8 cellular contexts compared by ENCODE assay signal in genomic region chr18:50268022-50268747, GRCh38. TPM values are rescaled to one million over a fixed set of nuclear protein-coding genes. Genes with fewer than 3 reads are reported as not detected.
DNase-seq lines count a peak whose midpoint lies in the region; ATAC-seq and TF ChIP-seq lines count a peak whose summit lies in the region.

No MANE protein-coding gene starts in this region.

- no peaks in the 10 kb centered on the region for H3K4me1 ChIP-seq in ES-I3 (ENCODE audit: insufficient read depth, low read length)
- peaks cover 12% of the 10 kb centered on the region for H3K4me1 ChIP-seq in Loucy (ENCODE audit: insufficient read depth, low read length, poor library complexity, severe bottlenecking)
- peaks cover 33 to 49% of the 10 kb centered on the region in 2 experiments for H3K4me1 ChIP-seq in neutrophil (ENCODE audit: control insufficient read depth in 1 of 2, insufficient read depth in 1 of 2, low read depth in 1 of 2, low read length in 1 of 2)
- H3K4me1 ChIP-seq in subcutaneous abdominal adipose tissue (ENCODE audit: control insufficient read depth in 5 of 5, insufficient read depth in 5 of 5, low read length in 5 of 5): peaks cover 6 to 31% (median 20%) of the 10 kb centered on the region in 5 donors

- peak overlapping the region; percentile 48 for H3K4me3 Mint-ChIP-seq in activated T-helper 1 cell treated with anti-CD3 and anti-CD28 coated beads, Interleukin-12 subunit alpha, Interleukin-12 subunit beta, Interleukin-2, Interleukin-4 antibody, amounts not matched to agents 30 ng/mL and 10 ng/mL and 1 ng/mL, durations not matched to agents 14 hours and 24 hours and 36 hours

- H3K9me3 Mint-ChIP-seq in activated T-helper 1 cell treated with anti-CD3 and anti-CD28 coated beads, Interleukin-12 subunit alpha, Interleukin-12 subunit beta, Interleukin-2, Interleukin-4 antibody, amounts not matched to agents 30 ng/mL and 10 ng/mL and 1 ng/mL, durations not matched to agents 14 hours and 24 hours and 36 hours: no peaks in the 10 kb centered on the region

- H3F3A ChIP-seq in Loucy (ENCODE audit: low read depth): no peaks in the 10 kb centered on the region

- H3K27ac ChIP-seq in neutrophil (peak overlapping the region; percentile 51), subcutaneous abdominal adipose tissue (ENCODE audit: low read depth, low read length) (peak overlapping the region; percentile 80)

- peak overlapping the region; percentile 49; the same call in 1 of the 2 replicates for H3K9ac ChIP-seq in ES-I3 (ENCODE audit: low read depth, low read length)
- H3K9ac ChIP-seq in Loucy (ENCODE audit: low read depth, low read length, poor library complexity, severe bottlenecking): no peak overlapping the region
- peak overlapping the region in 4 of 5 donors; percentile 58 to 83 (median 76) for H3K9ac ChIP-seq in subcutaneous abdominal adipose tissue (ENCODE audit: low read length in 5 of 5)

- intact Hi-C loops in activated T-helper 1 cell treated with anti-CD3 and anti-CD28 coated beads, Interleukin-12 subunit alpha, Interleukin-12 subunit beta, Interleukin-2, Interleukin-4 antibody, amounts not matched to agents 30 ng/mL and 10 ng/mL and 1 ng/mL, durations not matched to agents 14 hours and 24 hours and 36 hours (cut with micrococcal nuclease): loop anchor here (1.0 to 5.0 kb wide), 5 partner anchors 50 to 776 kb away; partner anchors contain the start of genes ACAA2 and RPL17

- H3K27ac Mint-ChIP-seq in activated T-helper 1 cell treated with anti-CD3 and anti-CD28 coated beads, Interleukin-12 subunit alpha, Interleukin-12 subunit beta, Interleukin-2, Interleukin-4 antibody, amounts not matched to agents 30 ng/mL and 10 ng/mL and 1 ng/mL, durations not matched to agents 14 hours and 24 hours and 36 hours: no peak overlapping the region

- no peaks in the 10 kb centered on the region for H3K79me2 ChIP-seq in Loucy (ENCODE audit: insufficient read depth, low read length)

- no peak overlapping the region for H3K4me2 ChIP-seq in Loucy (ENCODE audit: low read depth, low read length, poor library complexity, severe bottlenecking)

- no peaks in the 10 kb centered on the region for H4K20me1 ChIP-seq in Loucy (ENCODE audit: insufficient read depth, low read length, poor library complexity, severe bottlenecking)

- peaks cover 3% of the 10 kb centered on the region for H3K27me3 Mint-ChIP-seq in activated T-helper 1 cell treated with anti-CD3 and anti-CD28 coated beads, Interleukin-12 subunit alpha, Interleukin-12 subunit beta, Interleukin-2, Interleukin-4 antibody, amounts not matched to agents 30 ng/mL and 10 ng/mL and 1 ng/mL, durations not matched to agents 14 hours and 24 hours and 36 hours (ENCODE audit: insufficient read depth)

- peak; percentile 75 for ATAC-seq in GM21576 (IDR thresholded peaks at IDR 0.05; ENCODE audit: unreplicated experiment)

- H3K36me3 ChIP-seq in ES-I3 (ENCODE audit: insufficient read depth, low read length) (peaks cover 15% of the 10 kb centered on the region), Loucy (ENCODE audit: insufficient read depth, low read length) (peaks cover 36% of the 10 kb centered on the region; the same call in 1 of the 2 replicates), neutrophil (peaks cover 44% of the 10 kb centered on the region), subcutaneous abdominal adipose tissue (ENCODE audit: control insufficient read depth in 5 of 5, insufficient read depth in 5 of 5, low read length in 5 of 5) (peaks cover 10 to 43% (median 41%) of the 10 kb centered on the region in 5 donors)

- H3K9me2 ChIP-seq in Loucy (replicated peaks; ENCODE audit: low read depth, low read length): no peaks in the 10 kb centered on the region

- DNase-seq in activated T-helper 1 cell treated with anti-CD3 and anti-CD28 coated beads, Interleukin-12 subunit alpha, Interleukin-12 subunit beta, Interleukin-2, Interleukin-4 antibody, amounts not matched to agents 30 ng/mL and 10 ng/mL and 1 ng/mL, durations not matched to agents 14 hours and 24 hours and 36 hours (ENCODE audit: low spot score): peak; percentile 72
- DNase-seq in fibroblast of the aortic adventitia (ENCODE audit: low read depth) (peak; percentile 48), amniotic stem cell (lab: John Stamatoyannopoulos, UW) (no peak)

- H3K36me3 Mint-ChIP-seq in activated T-helper 1 cell treated with anti-CD3 and anti-CD28 coated beads, Interleukin-12 subunit alpha, Interleukin-12 subunit beta, Interleukin-2, Interleukin-4 antibody, amounts not matched to agents 30 ng/mL and 10 ng/mL and 1 ng/mL, durations not matched to agents 14 hours and 24 hours and 36 hours (ENCODE audit: low read depth): peaks cover 31% of the 10 kb centered on the region

- H3K9me3 ChIP-seq in ES-I3 (ENCODE audit: control insufficient read depth, insufficient read depth, low read length) (no peaks in the 10 kb centered on the region), Loucy (ENCODE audit: insufficient read depth, low read depth, low read length) (no peaks in the 10 kb centered on the region), neutrophil (no peaks in the 10 kb centered on the region), subcutaneous abdominal adipose tissue (ENCODE audit: control insufficient read depth in 5 of 5, low read length in 5 of 5) (no peaks in the 10 kb centered on the region)

- TF ChIP-seq CTCF in Loucy (conservative IDR thresholded peaks at IDR 0.05; ENCODE audit: low read length) (peak; percentile 54), fibroblast of the aortic adventitia (IDR thresholded peaks at IDR 0.05; ENCODE audit: insufficient read depth, low read length) (peak; percentile 68), neutrophil (IDR thresholded peaks at IDR 0.05) (peak; percentile 72)

- H3K4me1 Mint-ChIP-seq in activated T-helper 1 cell treated with anti-CD3 and anti-CD28 coated beads, Interleukin-12 subunit alpha, Interleukin-12 subunit beta, Interleukin-2, Interleukin-4 antibody, amounts not matched to agents 30 ng/mL and 10 ng/mL and 1 ng/mL, durations not matched to agents 14 hours and 24 hours and 36 hours (ENCODE audit: low read depth): peaks cover 30% of the 10 kb centered on the region

- H3K27me3 ChIP-seq in Loucy (ENCODE audit: insufficient read depth, low read length, poor library complexity, severe bottlenecking) (no peaks in the 10 kb centered on the region), neutrophil (peaks cover 19% of the 10 kb centered on the region), subcutaneous abdominal adipose tissue (ENCODE audit: control insufficient read depth in 5 of 5, insufficient read depth in 4 of 5, low read length in 5 of 5) (no peaks in the 10 kb centered on the region)

- H2AFZ ChIP-seq in Loucy (ENCODE audit: low read length): no peak overlapping the region

- H3K4me3 ChIP-seq in Loucy (ENCODE audit: low read length, poor library complexity, severe bottlenecking) (no peak overlapping the region), fibroblast of the aortic adventitia (ENCODE audit: low read depth, low read length) (peak overlapping the region; percentile 58), neutrophil (ENCODE audit: low read depth in 1 of 2, low read length in 1 of 2) (peak overlapping the region; percentile 64 to 68), subcutaneous abdominal adipose tissue (ENCODE audit: low read depth in 1 of 5, low read length in 5 of 5) (peak overlapping the region; percentile 22 to 73 (median 70))

RNA-seq across cellular contexts. Expression of gene CFAP53, which starts 1.9 kb away (rescaled TPM):
- 0.31 and 0.34 TPM in 2 replicates for total RNA-seq in activated T-helper 1 cell treated with anti-CD3 and anti-CD28 coated beads, Interleukin-12 subunit alpha, Interleukin-12 subunit beta, Interleukin-2, Interleukin-4 antibody, amounts not matched to agents 30 ng/mL and 10 ng/mL and 1 ng/mL, durations not matched to agents 14 hours and 24 hours and 36 hours
- 0.27 and 0.57 TPM in 2 replicates for total RNA-seq in fibroblast of the aortic adventitia (ENCODE audit: low replicate concordance)

RNA-seq across cellular contexts. Expression of gene MBD1, which starts 13.1 kb away (rescaled TPM):
- 94.8 and 95.2 TPM in 2 replicates for total RNA-seq in activated T-helper 1 cell treated with anti-CD3 and anti-CD28 coated beads, Interleukin-12 subunit alpha, Interleukin-12 subunit beta, Interleukin-2, Interleukin-4 antibody, amounts not matched to agents 30 ng/mL and 10 ng/mL and 1 ng/mL, durations not matched to agents 14 hours and 24 hours and 36 hours
- total RNA-seq in fibroblast of the aortic adventitia (ENCODE audit: low replicate concordance): 42.7 and 50.3 TPM in 2 replicates

RNA-seq across cellular contexts. Expression of gene CXXC1, which starts 19.3 kb away (rescaled TPM):
- total RNA-seq in activated T-helper 1 cell treated with anti-CD3 and anti-CD28 coated beads, Interleukin-12 subunit alpha, Interleukin-12 subunit beta, Interleukin-2, Interleukin-4 antibody, amounts not matched to agents 30 ng/mL and 10 ng/mL and 1 ng/mL, durations not matched to agents 14 hours and 24 hours and 36 hours: 114 and 117 TPM in 2 replicates
- 44.6 and 68.4 TPM in 2 replicates for total RNA-seq in fibroblast of the aortic adventitia (ENCODE audit: low replicate concordance)
